Comparison of ENCODE assay signal across 13 cellular contexts in the genomic region with DNA sequence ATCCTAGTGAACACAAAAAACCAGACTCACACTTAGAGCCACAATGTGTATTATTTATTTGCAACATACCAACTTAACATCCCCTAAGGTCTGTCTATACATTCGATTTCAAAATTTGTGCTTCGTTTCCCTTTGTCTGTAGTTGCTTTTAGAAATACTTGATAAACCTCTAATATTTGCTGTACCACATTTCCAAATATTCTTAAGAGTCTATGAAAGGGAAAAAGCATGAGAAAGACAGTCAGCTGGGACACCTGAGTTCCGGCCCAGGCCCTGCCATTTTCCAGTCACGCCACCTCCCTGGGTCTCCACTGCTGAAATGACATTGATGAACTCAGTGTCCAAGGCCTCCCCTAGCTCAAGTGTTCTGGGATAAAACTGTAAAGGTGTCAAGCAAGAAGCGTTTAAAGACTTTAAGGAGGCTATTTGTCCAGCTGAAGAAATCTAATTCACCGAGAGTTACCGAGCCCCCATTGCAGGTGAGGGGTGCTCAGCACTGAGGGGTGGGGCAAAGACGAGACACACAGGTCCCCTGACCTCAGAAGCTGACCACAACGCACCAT. TPM values are rescaled to one million over a fixed set of nuclear protein-coding genes. Genes with fewer than 3 reads are reported as not detected.
DNase-seq lines count a peak whose midpoint lies in the region; ATAC-seq lines count a peak whose summit lies in the region.
"Had no signal": no experiment of that assay in that cellular context is flagged by ENCODE, and none has a peak within 500 bp of the region (broad histone marks: within the 10 kb centered on the region; RNA-seq: fewer than 3 reads in every experiment).

No MANE protein-coding gene starts in this region.

- DNase-seq in activated CD8-positive, alpha-beta memory T cell treated with anti-CD3 and anti-CD28 coated beads, Interleukin-2, amount 10 ng/mL, durations not matched to agents 7 days and 5 days, result peak; percentile 49
- no peak for DNase-seq in activated CD8-positive, alpha-beta memory T cell treated with anti-CD3 and anti-CD28 coated beads, Interleukin-2, amount 50 U/mL, for 4 hours
- DNase-seq in RPMI8226, result peak; percentile 46
- DNase-seq in stimulated activated naive B cell treated with anti-CD40 and anti-IgM and Interleukin-4, amounts not matched to agents 10 μg/mL and 1 μg/mL and 100 μg/mL, for 72 hours, result no peak
- DNase-seq in nucleus accumbens (lab: John Stamatoyannopoulos, UW), result no peak
- DNase-seq in posterior cingulate gyrus, result no peak
- DNase-seq in inferior parietal cortex (ENCODE audit: extremely low spot score), result no peak
- DNase-seq: NCI-H524 treated with DMSO at 0.1 percent for 48 hours had no signal

- peaks cover 3% of the 10 kb centered on the region for H3K36me3 Mint-ChIP-seq in activated CD8-positive, alpha-beta memory T cell treated with anti-CD3 and anti-CD28 coated beads, Interleukin-2, amount 10 ng/mL, durations not matched to agents 7 days and 5 days
- no peaks in the 10 kb centered on the region for H3K36me3 Mint-ChIP-seq in stimulated activated naive B cell treated with anti-CD40 and anti-IgM and Interleukin-4, amounts not matched to agents 10 μg/mL and 1 μg/mL and 100 μg/mL, for 72 hours

- peak overlapping the region; percentile 15 for H3K4me3 ChIP-seq in endocrine pancreas (ENCODE audit: control insufficient read depth, insufficient read depth, low read length)
- H3K4me3 ChIP-seq: MG63 had no signal

- H3K27ac Mint-ChIP-seq in activated CD8-positive, alpha-beta memory T cell treated with anti-CD3 and anti-CD28 coated beads, Interleukin-2, amount 10 ng/mL, durations not matched to agents 7 days and 5 days, result peak overlapping the region; percentile 92
- peak overlapping the region; percentile 65 for H3K27ac Mint-ChIP-seq in stimulated activated naive B cell treated with anti-CD40 and anti-IgM and Interleukin-4, amounts not matched to agents 10 μg/mL and 1 μg/mL and 100 μg/mL, for 72 hours

- peaks cover 61% of the 10 kb centered on the region for H3K4me1 Mint-ChIP-seq in activated CD8-positive, alpha-beta memory T cell treated with anti-CD3 and anti-CD28 coated beads, Interleukin-2, amount 10 ng/mL, durations not matched to agents 7 days and 5 days
- peaks cover 51 to 76% of the 10 kb centered on the region in 2 donors for H3K4me1 Mint-ChIP-seq in stimulated activated naive B cell treated with anti-CD40 and anti-IgM and Interleukin-4, amounts not matched to agents 10 μg/mL and 1 μg/mL and 100 μg/mL, for 72 hours

- peaks cover 12% of the 10 kb centered on the region for H3K27me3 Mint-ChIP-seq in activated CD8-positive, alpha-beta memory T cell treated with anti-CD3 and anti-CD28 coated beads, Interleukin-2, amount 10 ng/mL, durations not matched to agents 7 days and 5 days
- peaks cover 20 to 27% of the 10 kb centered on the region in 2 donors for H3K27me3 Mint-ChIP-seq in stimulated activated naive B cell treated with anti-CD40 and anti-IgM and Interleukin-4, amounts not matched to agents 10 μg/mL and 1 μg/mL and 100 μg/mL, for 72 hours

- no peak for ATAC-seq in activated CD8-positive, alpha-beta memory T cell treated with anti-CD3 and anti-CD28 coated beads, Interleukin-2, amount 10 ng/mL, durations not matched to agents 7 days and 5 days
- ATAC-seq in stimulated activated naive B cell treated with anti-CD40 and anti-IgM and Interleukin-4, amounts not matched to agents 10 μg/mL and 1 μg/mL and 100 μg/mL, for 72 hours (replicated peaks), result no peak

- no peaks in the 10 kb centered on the region for H3K9me3 Mint-ChIP-seq in activated CD8-positive, alpha-beta memory T cell treated with anti-CD3 and anti-CD28 coated beads, Interleukin-2, amount 10 ng/mL, durations not matched to agents 7 days and 5 days (ENCODE audit: low read depth)
- peaks cover 0 to 2% of the 10 kb centered on the region in 2 donors for H3K9me3 Mint-ChIP-seq in stimulated activated naive B cell treated with anti-CD40 and anti-IgM and Interleukin-4, amounts not matched to agents 10 μg/mL and 1 μg/mL and 100 μg/mL, for 72 hours

- peak overlapping the region; percentile 64 for H3K4me3 Mint-ChIP-seq in activated CD8-positive, alpha-beta memory T cell treated with anti-CD3 and anti-CD28 coated beads, Interleukin-2, amount 10 ng/mL, durations not matched to agents 7 days and 5 days
- H3K4me3 Mint-ChIP-seq in stimulated activated naive B cell treated with anti-CD40 and anti-IgM and Interleukin-4, amounts not matched to agents 10 μg/mL and 1 μg/mL and 100 μg/mL, for 72 hours, result peak overlapping the region; percentile 71

- H3K9me3 ChIP-seq in endocrine pancreas (ENCODE audit: control insufficient read depth, low read length), result no peaks in the 10 kb centered on the region
- H3K9me3 ChIP-seq: MG63 had no signal

- no peaks in the 10 kb centered on the region for H3K36me3 ChIP-seq in endocrine pancreas (ENCODE audit: control insufficient read depth, insufficient read depth, low read length)
- H3K36me3 ChIP-seq: MG63 had no signal

- H3K4me1 ChIP-seq in endocrine pancreas (ENCODE audit: control insufficient read depth, insufficient read depth, low read length), result no peaks in the 10 kb centered on the region

- H3K9ac ChIP-seq in endocrine pancreas (ENCODE audit: control insufficient read depth, insufficient read depth, low read length), result no peak overlapping the region

- H3K27me3 ChIP-seq in endocrine pancreas (ENCODE audit: control insufficient read depth, insufficient read depth, low read length), result no peaks in the 10 kb centered on the region
- H3K27me3 ChIP-seq: MG63 had no signal

- CTCF ChIA-PET in activated CD8-positive, alpha-beta memory T cell treated with anti-CD3 and anti-CD28 coated beads, Interleukin-2, amount 10 ng/mL, durations not matched to agents 7 days and 5 days (lab: Charles Lee), result interaction anchor here (0.8 to 6.6 kb wide), 12 partner anchors 8 to 324 kb away, joined by 3 to 117 read pairs (median 6); a partner anchor contains a TSS

- intact Hi-C loops in posterior cingulate gyrus (cut with DNase I), result no loop called here

RNA-seq across cellular contexts. Expression of a gene that starts 26.6 kb away (rescaled TPM):
- total RNA-seq in activated CD8-positive, alpha-beta memory T cell treated with anti-CD3 and anti-CD28 coated beads, Interleukin-2, amount 10 ng/mL, durations not matched to agents 7 days and 5 days, result under 1 TPM in 1 of 2 experiments, not detected in 1; 0.07 TPM
- total RNA-seq: G401, SK-MEL-5 had no signal

RNA-seq across cellular contexts. Expression of a gene that starts 41.7 kb away (rescaled TPM):
- total RNA-seq in activated CD8-positive, alpha-beta memory T cell treated with anti-CD3 and anti-CD28 coated beads, Interleukin-2, amount 10 ng/mL, durations not matched to agents 7 days and 5 days, result not detected
- total RNA-seq: G401, pulmonary artery endothelial cell, SK-MEL-5 had no signal

Comparison
In these comparisons a context has a peak if more than half of its experiments do, and no peak if none do; other contexts are left out.
1. DNase-seq: peak in activated CD8-positive, alpha-beta memory T cell treated with anti-CD3 and anti-CD28 coated beads, Interleukin-2, amount 10 ng/mL, durations not matched to agents 7 days and 5 days (single experiment) and RPMI8226 (single experiment); none in activated CD8-positive, alpha-beta memory T cell treated with anti-CD3 and anti-CD28 coated beads, Interleukin-2, amount 50 U/mL, for 4 hours (single experiment), stimulated activated naive B cell treated with anti-CD40 and anti-IgM and Interleukin-4, amounts not matched to agents 10 μg/mL and 1 μg/mL and 100 μg/mL, for 72 hours (single experiment), nucleus accumbens (0 of 56), posterior cingulate gyrus (0 of 10) and inferior parietal cortex (single experiment).